In the genomic region with DNA sequence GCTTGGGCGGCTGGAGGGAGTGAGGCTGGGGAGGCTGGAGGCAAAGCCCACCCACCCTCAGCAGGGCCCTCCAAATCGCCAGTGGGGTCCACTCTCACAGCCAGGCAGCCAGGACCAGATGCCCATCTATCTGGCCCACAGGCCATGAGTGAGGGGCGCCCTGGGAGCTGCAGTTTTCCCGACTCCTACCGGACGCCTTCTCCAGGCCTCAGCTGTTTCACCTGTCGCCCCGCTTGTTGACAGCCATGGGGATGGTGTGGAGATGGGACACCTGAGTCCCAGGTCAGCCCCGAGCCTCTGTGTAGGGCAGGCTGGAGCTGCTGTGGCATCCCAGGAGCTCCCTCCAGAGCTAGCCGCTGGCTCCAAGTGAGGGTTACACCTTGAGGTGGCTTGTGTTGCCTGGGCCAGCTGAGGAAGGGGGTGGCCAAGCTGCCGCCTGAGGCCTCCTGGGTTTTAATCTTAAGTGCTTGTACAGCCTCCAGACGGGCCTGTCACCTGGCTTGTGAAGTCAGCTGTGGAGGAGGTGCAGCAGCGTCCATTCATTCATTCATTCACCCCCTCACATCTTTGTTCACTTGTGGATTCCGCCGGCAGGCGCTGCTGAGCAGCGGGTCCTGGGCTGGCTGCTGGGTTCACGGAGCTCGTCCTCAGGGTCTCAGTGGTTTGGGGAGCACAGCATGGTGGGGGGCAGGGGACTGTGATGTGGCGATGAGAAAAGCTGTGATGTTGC, we compare ENCODE assay signal across 1 cellular context.
TF ChIP-seq lines count a peak whose summit lies in the region.

No MANE protein-coding gene starts in this region.

TF ChIP-seq in HepG2, 621 proteins besides CTCF, POLR2A, EP300 and RAD21 (continued from another document):
- no peak for TF ChIP-seq SKI (IDR thresholded peaks at IDR 0.05; ENCODE audit: partially characterized antibody)
